In genomic region chr1:6871300-6871972, GRCh38 we compare ENCODE assay signal across 21 cellular contexts.
DNase-seq lines count a peak whose midpoint lies in the region; ATAC-seq, FAIRE-seq and TF ChIP-seq lines count a peak whose summit lies in the region.
"Had no signal": no experiment of that assay in that cellular context is flagged by ENCODE, and none has a peak within 500 bp of the region (broad histone marks: within the 10 kb centered on the region; RNA-seq: fewer than 3 reads in every experiment).

No MANE protein-coding gene starts in this region.

- ATAC-seq in GM23338 (no peak), K562 (no peak)
- ATAC-seq: HCT116, Right ventricle myocardium inferior had no signal

- peaks cover 38% of the 10 kb centered on the region for H3K4me1 ChIP-seq in GM23338 (ENCODE audit: insufficient read depth)
- peaks cover 68% of the 10 kb centered on the region for H3K4me1 ChIP-seq in KMS-11 (ENCODE audit: low read depth, poor library complexity, severe bottlenecking)
- H3K4me1 ChIP-seq in K562 (replicated peaks in 1 of 2; ENCODE audit: control insufficient read depth in 2 of 2, insufficient read depth in 2 of 2, low read length in 2 of 2), result peaks cover 0 to 9% of the 10 kb centered on the region in 2 experiments; a peak in 1 of 5 replicates
- H3K4me1 ChIP-seq: Peyer's patch had no signal

- no peaks in the 10 kb centered on the region for H3K36me3 ChIP-seq in GM23338 (ENCODE audit: insufficient read depth)
- no peaks in the 10 kb centered on the region for H3K36me3 ChIP-seq in KMS-11 (ENCODE audit: insufficient read depth)
- peaks cover 6% of the 10 kb centered on the region; the same call in 1 of the 3 replicates for H3K36me3 ChIP-seq in K562 (ENCODE audit: control insufficient read depth, insufficient read depth, low read length)

- POLR2A ChIA-PET in K562 (lab: Yijun Ruan, JAX), result interaction anchor here (0.7 to 1.8 kb wide), 2 partner anchors 24 to 1918 kb away, joined by 3 to 5 read pairs; no protein-coding TSS in a partner anchor

- no peaks in the 10 kb centered on the region for H3K27me3 Mint-ChIP-seq in GM23338 (ENCODE audit: insufficient read depth, low read depth, poor library complexity)
- no peaks in the 10 kb centered on the region for H3K27me3 Mint-ChIP-seq in nephron (ENCODE audit: low read depth)

- DNase-seq in GM23338 (ENCODE audit: low spot score), result no peak
- no peak for DNase-seq in K562 (ENCODE audit: extremely low read depth in 1 of 4, low spot score in 3 of 4)
- no peak for DNase-seq in NCI-H446 (lab: John Stamatoyannopoulos, UW)
- no peak for DNase-seq in NCI-H187 (lab: John Stamatoyannopoulos, UW)
- no peak for DNase-seq in cortex of kidney (lab: John Stamatoyannopoulos, UW)
- no peak for DNase-seq in EL
- DNase-seq: AML-193, DMS79 treated with DMSO at 0.1 percent for 48 hours, KG1, NCI-H1436, NCI-H2029, NCI-H446 treated with DMSO at 0.1 percent for 48 hours, NCI-H69, Peyer's patch had no signal

- CTCF ChIA-PET in K562 (lab: Yijun Ruan, JAX; ENCODE audit: low intra/inter-chr PET ratio), result no interaction called here

- H3K9ac ChIP-seq in KMS-11 (no peak overlapping the region), K562 (ENCODE audit: insufficient read depth in 1 of 2, low read depth in 2 of 2, low read length in 2 of 2) (no peak overlapping the region)
- H3K9ac ChIP-seq: GM23248 had no signal

- no peak overlapping the region for H3K4me3 ChIP-seq in GM23338
- H3K4me3 ChIP-seq in KMS-11 (IDR thresholded peaks at IDR 0.05; ENCODE audit: insufficient read depth, low read depth, low read length), result no peak overlapping the region
- H3K4me3 ChIP-seq in K562, result no peak overlapping the region
- H3K4me3 ChIP-seq: GM23248, Peyer's patch, SK-N-MC had no signal

- no peaks in the 10 kb centered on the region for H3K9me3 ChIP-seq in K562 (replicated peaks; ENCODE audit: control insufficient read depth, insufficient read depth, low read depth, low read length)
- H3K9me3 ChIP-seq: Peyer's patch had no signal

- H4K20me1 ChIP-seq in GM23338 (replicated peaks; ENCODE audit: insufficient read depth) (0 out of 2 replicates have a peak, but pooled peaks cover 13% of the 10 kb centered on the region), KMS-11 (ENCODE audit: insufficient read depth) (no peaks in the 10 kb centered on the region), K562 (replicated peaks; ENCODE audit: control insufficient read depth, insufficient read depth, low read length) (no peaks in the 10 kb centered on the region)

- TF ChIP-seq RAD21 in K562 (CRISPR knock-in tag; conservative IDR thresholded peaks at IDR 0.05 in 1 of 2, IDR thresholded peaks at IDR 0.05 in 1 of 2), result no peak

- no peak overlapping the region for H3K27ac ChIP-seq in GM23338 (ENCODE audit: low read depth)
- no peak overlapping the region; the same call in 1 of the 2 replicates for H3K27ac ChIP-seq in KMS-11
- H3K27ac ChIP-seq in K562 (ENCODE audit: extremely low read depth, low read depth, low read length), result no peak overlapping the region
- H3K27ac ChIP-seq: C4-2B, Peyer's patch had no signal

- BruUV-seq in K562 (replicated peaks; lab: Mats Ljungman, UMichigan), result no TSS peak

- no peak for FAIRE-seq in K562 (lab: Jason Lieb, UNC)

- no peaks in the 10 kb centered on the region for H3F3A ChIP-seq in GM23338 (replicated peaks; ENCODE audit: low read depth)

- TF ChIP-seq POLR2A in K562 (conservative IDR thresholded peaks at IDR 0.05), result no peak

- 59% methylated on average over 3 of the region's 3 CpGs for WGBS in K562 (ENCODE audit: insufficient coverage, low coverage, missing lambda C conversion rate)

- H3K36me3 Mint-ChIP-seq in GM23338 (ENCODE audit: low read depth) (no peaks in the 10 kb centered on the region), nephron (ENCODE audit: low read depth) (peaks cover 15% of the 10 kb centered on the region)

- H3K4me2 ChIP-seq in GM23338 (no peak overlapping the region), KMS-11 (peak overlapping the region; percentile 87), K562 (ENCODE audit: insufficient read depth, low read length) (no peak overlapping the region)

- no peaks in the 10 kb centered on the region for H3K9me1 ChIP-seq in K562 (ENCODE audit: control insufficient read depth, insufficient read depth, low read length)

- no peaks in the 10 kb centered on the region for H3K27me3 ChIP-seq in GM23338 (ENCODE audit: insufficient read depth)
- no peaks in the 10 kb centered on the region for H3K27me3 ChIP-seq in KMS-11 (ENCODE audit: insufficient read depth, low read depth)
- no peaks in the 10 kb centered on the region for H3K27me3 ChIP-seq in K562 (ENCODE audit: control insufficient read depth in 2 of 2, insufficient read depth in 2 of 2, low read length in 2 of 2)
- H3K27me3 ChIP-seq: Peyer's patch had no signal

- intact Hi-C loops in K562 (cut with micrococcal nuclease), result no loop called here

- no peak overlapping the region for H3K4me3 Mint-ChIP-seq in GM23338
- H3K4me3 Mint-ChIP-seq in nephron, result no peak overlapping the region

- no peak for TF ChIP-seq CTCF in GM23338 (conservative IDR thresholded peaks at IDR 0.05; ENCODE audit: low read depth in 2 of 2)
- no peak for TF ChIP-seq CTCF in KMS-11 (conservative IDR thresholded peaks at IDR 0.05; ENCODE audit: low read depth, low read length)
- TF ChIP-seq CTCF in K562 (IDR thresholded peaks at IDR 0.05 in 2 of 3, conservative IDR thresholded peaks at IDR 0.05 in 1 of 3; ENCODE audit: insufficient read depth in 2 of 3, low read depth in 1 of 3, low read length in 3 of 3), result no peak
- TF ChIP-seq CTCF in nephron (IDR thresholded peaks at IDR 0.05; ENCODE audit: unreplicated experiment in 3 of 3), result no peak

- no peaks in the 10 kb centered on the region for H3K9me3 Mint-ChIP-seq in GM23338
- no peaks in the 10 kb centered on the region for H3K9me3 Mint-ChIP-seq in nephron

- H3K79me2 ChIP-seq in GM23338 (replicated peaks; ENCODE audit: insufficient read depth) (peaks cover 41% of the 10 kb centered on the region), KMS-11 (ENCODE audit: insufficient read depth, low read depth) (peaks cover 11% of the 10 kb centered on the region; the same call in 1 of the 2 replicates), K562 (ENCODE audit: control insufficient read depth, insufficient read depth, low read length) (no peaks in the 10 kb centered on the region)

- in situ Hi-C loops in K562 (cut with MboI), result no loop called here

- H3K9me2 ChIP-seq in GM23338 (ENCODE audit: insufficient read depth), result no peaks in the 10 kb centered on the region

- TF ChIP-seq EP300 in K562 (IDR thresholded peaks at IDR 0.05; ENCODE audit: low read length), result no peak

- H2AFZ ChIP-seq in GM23338 (no peak overlapping the region), KMS-11 (ENCODE audit: low read depth) (no peak overlapping the region), K562 (ENCODE audit: low read depth, low read length) (no peak overlapping the region)
- H2AFZ ChIP-seq: GM23248 had no signal

- H3K4me1 Mint-ChIP-seq in GM23338 (peaks cover 43% of the 10 kb centered on the region), nephron (peaks cover 45% of the 10 kb centered on the region)

- peak overlapping the region; percentile 8; the same call in 1 of the 2 replicates for H3K27ac Mint-ChIP-seq in GM23338
- peak overlapping the region; percentile 7 to 85 (median 69) for H3K27ac Mint-ChIP-seq in nephron

TF ChIP-seq in GM23338, 12 proteins besides CTCF, POLR2A, EP300 and RAD21 (continues in another document):
- TF ChIP-seq REST (IDR thresholded peaks at IDR 0.05; ENCODE audit: unreplicated experiment), result no peak

TF ChIP-seq in K562, 482 proteins besides CTCF, POLR2A, EP300 and RAD21 (continues in another document):
- TF ChIP-seq ESRRB (CRISPR knock-in tag; IDR thresholded peaks at IDR 0.05; ENCODE audit: borderline replicate concordance) (no peak), ZNF311 (CRISPR knock-in tag; IDR thresholded peaks at IDR 0.05) (no peak), MAFG (tag; conservative IDR thresholded peaks at IDR 0.05) (peak; percentile 55), ZNF316 (IDR thresholded peaks at IDR 0.05) (peak; percentile 82), HNRNPUL1 (IDR thresholded peaks at IDR 0.05; ENCODE audit: low read length) (no peak), MEF2A (IDR thresholded peaks at IDR 0.05; ENCODE audit: control insufficient read depth, low read depth, low read length) (no peak), NR2C2 (CRISPR knock-in tag; IDR thresholded peaks at IDR 0.05) (no peak), NR2C2 (tag; IDR thresholded peaks at IDR 0.05) (peak; percentile 81), SRF (CRISPR knock-in tag; IDR thresholded peaks at IDR 0.05) (no peak), MAFK (IDR thresholded peaks at IDR 0.05; ENCODE audit: low read length) (peak; percentile 17; the same call in 1 of the 2 replicates), CREB1 (IDR thresholded peaks at IDR 0.05) (no peak), CREB1 (CRISPR knock-in tag; IDR thresholded peaks at IDR 0.05) (no peak), PHB2 (IDR thresholded peaks at IDR 0.05; ENCODE audit: low read depth) (no peak), MAFF (IDR thresholded peaks at IDR 0.05; ENCODE audit: low read length) (peak; percentile 34; the same call in 1 of the 2 replicates), HDAC3 (IDR thresholded peaks at IDR 0.05; ENCODE audit: borderline replicate concordance, partially characterized antibody) (no peak), C11orf30 (IDR thresholded peaks at IDR 0.05; ENCODE audit: low read depth) (peak; percentile 68), SNRNP70 (optimal IDR thresholded peaks at IDR 0.05; ENCODE audit: low read depth, low read length) (no peak)
